In the genomic region with DNA sequence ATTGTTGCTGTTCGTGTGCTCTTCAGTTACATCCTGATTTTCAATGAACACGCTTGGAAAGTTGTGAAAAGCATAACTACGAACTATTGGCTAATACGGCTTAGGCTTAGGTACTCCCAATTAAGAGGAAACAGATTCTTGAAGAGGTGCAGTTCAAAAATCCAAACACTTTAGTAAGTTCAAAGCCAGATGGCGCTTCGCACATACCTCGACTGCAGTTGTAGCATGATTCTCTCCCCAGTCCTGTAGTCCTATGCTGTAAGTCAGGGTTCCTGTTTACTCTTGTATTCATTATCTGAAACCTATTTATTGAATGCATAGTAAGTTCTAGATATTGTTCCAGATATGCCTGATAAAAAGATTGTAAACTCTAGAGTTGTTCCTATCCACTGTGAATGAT, we compare ENCODE assay signal across 17 cellular contexts.
"Had no signal": no experiment of that assay in that cellular context is flagged by ENCODE, and none has a peak within 500 bp of the region (broad histone marks: within the 10 kb centered on the region; RNA-seq: fewer than 3 reads in every experiment).

No MANE protein-coding gene starts in this region.

- H3K79me2 ChIP-seq: hepatocyte had no signal

- H3K36me3 ChIP-seq: left ventricle myocardium inferior, prostate gland, sigmoid colon had no signal

- H3K4me2 ChIP-seq: hepatocyte had no signal

- H3K4me3 ChIP-seq: hepatocyte, left ventricle myocardium inferior, prostate gland, sigmoid colon had no signal

- H3K4me1 ChIP-seq: prostate gland had no signal

- H3K27me3 ChIP-seq: hepatocyte, sigmoid colon had no signal

- DNase-seq: activated CD4-positive, alpha-beta T cell treated with anti-CD3 and anti-CD28 coated beads for 1 hour; activated CD4-positive, alpha-beta T cell treated with anti-CD3 and anti-CD28 coated beads, Interleukin-2, amount 50 U/mL, for 48 hours; activated gamma-delta T cell; activated naive CD8-positive, alpha-beta T cell treated with anti-CD3 and anti-CD28 coated beads for 36 hours; activated T-cell treated with anti-CD3 and anti-CD28 coated beads, Interleukin-2, amount 50 U/mL, for 48 hours; endodermal cell; kidney; left ventricle myocardium inferior; mesenchymal stem cell; nephron progenitor cell; sigmoid colon; stimulated activated CD4-positive, alpha-beta T cell treated with anti-CD3 and anti-CD28 coated beads, Interleukin-12 subunit alpha, Interleukin-12 subunit beta, amount 100 ng/mL, for 4 hours; stimulated activated CD4-positive, alpha-beta T cell treated with anti-CD3 and anti-CD28 coated beads, Interleukin-2, amount 100 ng/mL, for 48 hours; stimulated activated naive CD4-positive, alpha-beta T cell treated with Interleukin-2 at 50 U/mL for 16 hours; trophoblast cell had no signal

- H3K27ac ChIP-seq: hepatocyte, left ventricle myocardium inferior, sigmoid colon had no signal

- H3K9me3 ChIP-seq: left ventricle myocardium inferior, prostate gland, sigmoid colon had no signal
